Comparison of ENCODE assay signal across 1 cellular context in the genomic region with DNA sequence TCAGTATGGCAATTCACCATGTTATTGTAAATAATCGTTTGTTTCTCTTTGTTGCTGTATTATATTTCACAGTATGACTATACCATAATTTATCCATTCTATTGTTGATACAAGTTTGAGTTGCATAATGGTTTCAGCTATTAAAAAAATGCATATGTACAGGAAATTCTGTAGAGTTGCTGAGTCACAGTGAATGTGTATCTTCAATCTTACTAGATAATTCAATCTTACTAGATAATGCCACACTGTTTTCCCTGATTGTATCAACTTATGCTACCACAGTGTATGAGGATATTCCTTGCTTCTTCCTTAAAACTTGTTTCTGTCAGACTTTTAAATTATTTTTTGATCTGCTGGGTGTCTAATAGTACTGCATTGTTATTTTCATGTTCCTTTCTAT.
TF ChIP-seq lines count a peak whose summit lies in the region.

No MANE protein-coding gene starts in this region.

TF ChIP-seq in A549, 52 proteins besides CTCF, POLR2A, EP300 and RAD21 (continued from another document):
- TF ChIP-seq, protein P1, sequence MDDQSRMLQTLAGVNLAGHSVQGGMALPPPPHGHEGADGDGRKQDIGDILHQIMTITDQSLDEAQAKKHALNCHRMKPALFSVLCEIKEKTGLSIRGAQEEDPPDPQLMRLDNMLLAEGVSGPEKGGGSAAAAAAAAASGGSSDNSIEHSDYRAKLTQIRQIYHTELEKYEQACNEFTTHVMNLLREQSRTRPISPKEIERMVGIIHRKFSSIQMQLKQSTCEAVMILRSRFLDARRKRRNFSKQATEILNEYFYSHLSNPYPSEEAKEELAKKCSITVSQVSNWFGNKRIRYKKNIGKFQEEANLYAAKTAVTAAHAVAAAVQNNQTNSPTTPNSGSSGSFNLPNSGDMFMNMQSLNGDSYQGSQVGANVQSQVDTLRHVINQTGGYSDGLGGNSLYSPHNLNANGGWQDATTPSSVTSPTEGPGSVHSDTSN (IDR thresholded peaks at IDR 0.05) = no peak
- TF ChIP-seq, protein P2, sequence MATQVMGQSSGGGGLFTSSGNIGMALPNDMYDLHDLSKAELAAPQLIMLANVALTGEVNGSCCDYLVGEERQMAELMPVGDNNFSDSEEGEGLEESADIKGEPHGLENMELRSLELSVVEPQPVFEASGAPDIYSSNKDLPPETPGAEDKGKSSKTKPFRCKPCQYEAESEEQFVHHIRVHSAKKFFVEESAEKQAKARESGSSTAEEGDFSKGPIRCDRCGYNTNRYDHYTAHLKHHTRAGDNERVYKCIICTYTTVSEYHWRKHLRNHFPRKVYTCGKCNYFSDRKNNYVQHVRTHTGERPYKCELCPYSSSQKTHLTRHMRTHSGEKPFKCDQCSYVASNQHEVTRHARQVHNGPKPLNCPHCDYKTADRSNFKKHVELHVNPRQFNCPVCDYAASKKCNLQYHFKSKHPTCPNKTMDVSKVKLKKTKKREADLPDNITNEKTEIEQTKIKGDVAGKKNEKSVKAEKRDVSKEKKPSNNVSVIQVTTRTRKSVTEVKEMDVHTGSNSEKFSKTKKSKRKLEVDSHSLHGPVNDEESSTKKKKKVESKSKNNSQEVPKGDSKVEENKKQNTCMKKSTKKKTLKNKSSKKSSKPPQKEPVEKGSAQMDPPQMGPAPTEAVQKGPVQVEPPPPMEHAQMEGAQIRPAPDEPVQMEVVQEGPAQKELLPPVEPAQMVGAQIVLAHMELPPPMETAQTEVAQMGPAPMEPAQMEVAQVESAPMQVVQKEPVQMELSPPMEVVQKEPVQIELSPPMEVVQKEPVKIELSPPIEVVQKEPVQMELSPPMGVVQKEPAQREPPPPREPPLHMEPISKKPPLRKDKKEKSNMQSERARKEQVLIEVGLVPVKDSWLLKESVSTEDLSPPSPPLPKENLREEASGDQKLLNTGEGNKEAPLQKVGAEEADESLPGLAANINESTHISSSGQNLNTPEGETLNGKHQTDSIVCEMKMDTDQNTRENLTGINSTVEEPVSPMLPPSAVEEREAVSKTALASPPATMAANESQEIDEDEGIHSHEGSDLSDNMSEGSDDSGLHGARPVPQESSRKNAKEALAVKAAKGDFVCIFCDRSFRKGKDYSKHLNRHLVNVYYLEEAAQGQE (IDR thresholded peaks at IDR 0.05) = no peak
- TF ChIP-seq CEBPB (IDR thresholded peaks at IDR 0.05) (peak; percentile 28 to 90; a peak in 3 of 4 replicates), FOXS1 (CRISPR knock-in tag; IDR thresholded peaks at IDR 0.05) (no peak), KDM5A (IDR thresholded peaks at IDR 0.05) (no peak), TP53 (CRISPR knock-in tag; IDR thresholded peaks at IDR 0.05) (no peak), RARB (CRISPR knock-in tag; IDR thresholded peaks at IDR 0.05) (no peak), NR3C1 (IDR thresholded peaks at IDR 0.05) (no peak), PHF8 (IDR thresholded peaks at IDR 0.05; ENCODE audit: borderline replicate concordance, low read depth) (no peak), RNF2 (IDR thresholded peaks at IDR 0.05; ENCODE audit: borderline replicate concordance, low read depth) (no peak), POLR2AphosphoS2 (conservative IDR thresholded peaks at IDR 0.05; ENCODE audit: low read length) (no peak), ESRRA (IDR thresholded peaks at IDR 0.05; ENCODE audit: borderline replicate concordance, low read length) (no peak), HOXB13 (CRISPR knock-in tag; IDR thresholded peaks at IDR 0.05; ENCODE audit: low read depth) (peak; percentile 66; the same call in 1 of the 2 replicates), RCOR1 (IDR thresholded peaks at IDR 0.05; ENCODE audit: low read depth, low read length) (no peak), SREBF2 (IDR thresholded peaks at IDR 0.05) (no peak), JUN (IDR thresholded peaks at IDR 0.05) (no peak), EHF (CRISPR knock-in tag; IDR thresholded peaks at IDR 0.05) (no peak), SMC3 (IDR thresholded peaks at IDR 0.05) (no peak), FOSB (CRISPR knock-in tag; IDR thresholded peaks at IDR 0.05) (no peak; the same call in 1 of the 2 replicates), GATA3 (IDR thresholded peaks at IDR 0.05; ENCODE audit: borderline replicate concordance) (peak; percentile 27; the same call in 1 of the 2 replicates), JUNB (IDR thresholded peaks at IDR 0.05) (no peak), HOXA7 (CRISPR knock-in tag; IDR thresholded peaks at IDR 0.05) (peak; percentile 12; the same call in 1 of the 2 replicates), ZFP36 (IDR thresholded peaks at IDR 0.05; ENCODE audit: borderline replicate concordance, partially characterized antibody) (no peak), MYC (IDR thresholded peaks at IDR 0.05; ENCODE audit: borderline replicate concordance, low read length) (no peak), ZNF302 (CRISPR knock-in tag; IDR thresholded peaks at IDR 0.05) (no peak), EHMT2 (IDR thresholded peaks at IDR 0.05; ENCODE audit: low read depth) (no peak)
- TF ChIP-seq, protein P3, sequence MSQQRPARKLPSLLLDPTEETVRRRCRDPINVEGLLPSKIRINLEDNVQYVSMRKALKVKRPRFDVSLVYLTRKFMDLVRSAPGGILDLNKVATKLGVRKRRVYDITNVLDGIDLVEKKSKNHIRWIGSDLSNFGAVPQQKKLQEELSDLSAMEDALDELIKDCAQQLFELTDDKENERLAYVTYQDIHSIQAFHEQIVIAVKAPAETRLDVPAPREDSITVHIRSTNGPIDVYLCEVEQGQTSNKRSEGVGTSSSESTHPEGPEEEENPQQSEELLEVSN (IDR thresholded peaks at IDR 0.05; ENCODE audit: borderline replicate concordance, low read depth) = no peak
- TF ChIP-seq, protein P4, sequence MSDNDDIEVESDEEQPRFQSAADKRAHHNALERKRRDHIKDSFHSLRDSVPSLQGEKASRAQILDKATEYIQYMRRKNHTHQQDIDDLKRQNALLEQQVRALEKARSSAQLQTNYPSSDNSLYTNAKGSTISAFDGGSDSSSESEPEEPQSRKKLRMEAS (IDR thresholded peaks at IDR 0.05) = 0 out of 2 replicates have a peak, but pooled peaks have one; percentile 14
- TF ChIP-seq, protein P5, sequence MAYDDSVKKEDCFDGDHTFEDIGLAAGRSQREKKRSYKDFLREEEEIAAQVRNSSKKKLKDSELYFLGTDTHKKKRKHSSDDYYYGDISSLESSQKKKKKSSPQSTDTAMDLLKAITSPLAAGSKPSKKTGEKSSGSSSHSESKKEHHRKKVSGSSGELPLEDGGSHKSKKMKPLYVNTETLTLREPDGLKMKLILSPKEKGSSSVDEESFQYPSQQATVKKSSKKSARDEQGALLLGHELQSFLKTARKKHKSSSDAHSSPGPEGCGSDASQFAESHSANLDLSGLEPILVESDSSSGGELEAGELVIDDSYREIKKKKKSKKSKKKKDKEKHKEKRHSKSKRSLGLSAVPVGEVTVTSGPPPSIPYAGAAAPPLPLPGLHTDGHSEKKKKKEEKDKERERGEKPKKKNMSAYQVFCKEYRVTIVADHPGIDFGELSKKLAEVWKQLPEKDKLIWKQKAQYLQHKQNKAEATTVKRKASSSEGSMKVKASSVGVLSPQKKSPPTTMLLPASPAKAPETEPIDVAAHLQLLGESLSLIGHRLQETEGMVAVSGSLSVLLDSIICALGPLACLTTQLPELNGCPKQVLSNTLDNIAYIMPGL (CRISPR knock-in tag; IDR thresholded peaks at IDR 0.05; ENCODE audit: borderline replicate concordance) = no peak
- TF ChIP-seq, protein P6, sequence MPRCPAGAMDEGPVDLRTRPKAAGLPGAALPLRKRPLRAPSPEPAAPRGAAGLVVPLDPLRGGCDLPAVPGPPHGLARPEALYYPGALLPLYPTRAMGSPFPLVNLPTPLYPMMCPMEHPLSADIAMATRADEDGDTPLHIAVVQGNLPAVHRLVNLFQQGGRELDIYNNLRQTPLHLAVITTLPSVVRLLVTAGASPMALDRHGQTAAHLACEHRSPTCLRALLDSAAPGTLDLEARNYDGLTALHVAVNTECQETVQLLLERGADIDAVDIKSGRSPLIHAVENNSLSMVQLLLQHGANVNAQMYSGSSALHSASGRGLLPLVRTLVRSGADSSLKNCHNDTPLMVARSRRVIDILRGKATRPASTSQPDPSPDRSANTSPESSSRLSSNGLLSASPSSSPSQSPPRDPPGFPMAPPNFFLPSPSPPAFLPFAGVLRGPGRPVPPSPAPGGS (IDR thresholded peaks at IDR 0.05) = no peak
